Comparison of ENCODE assay signal across 15 cellular contexts in the genomic region with DNA sequence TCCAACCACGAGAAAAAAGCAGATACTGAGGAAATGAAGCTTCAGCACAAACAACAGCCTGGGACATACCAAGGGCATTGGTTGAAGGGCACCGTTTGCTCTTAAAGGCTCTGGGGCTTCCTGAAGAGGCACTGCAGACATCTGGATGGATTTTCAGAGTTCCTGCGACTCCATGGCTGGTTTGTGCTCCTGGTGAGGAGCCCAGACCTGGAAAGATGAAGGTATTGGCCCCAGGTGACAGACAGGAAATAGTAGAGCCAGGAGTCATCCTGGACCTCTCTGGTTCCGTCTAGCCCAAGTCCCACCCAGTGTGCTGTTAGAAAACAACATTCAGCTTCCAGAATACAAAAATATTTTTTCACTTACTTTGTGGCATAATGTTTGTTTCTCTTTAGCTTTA.
"Had no signal": no experiment of that assay in that cellular context is flagged by ENCODE, and none has a peak within 500 bp of the region (broad histone marks: within the 10 kb centered on the region; RNA-seq: fewer than 3 reads in every experiment).

No MANE protein-coding gene starts in this region.

- H3K9me3 ChIP-seq: left lung had no signal

- H3K27me3 ChIP-seq: left lung had no signal

- H2AFZ ChIP-seq: neural progenitor cell, parathyroid adenoma had no signal

- H3K4me2 ChIP-seq: neural progenitor cell, smooth muscle cell had no signal

- H3K36me3 ChIP-seq: left lung, neural progenitor cell had no signal

- H3K9me3 Mint-ChIP-seq: activated T-helper 1 cell treated with anti-CD3 and anti-CD28 coated beads, Interleukin-12 subunit alpha, Interleukin-12 subunit beta, Interleukin-2, Interleukin-4 antibody, amounts not matched to agents 30 ng/mL and 10 ng/mL and 1 ng/mL, durations not matched to agents 14 hours and 24 hours and 36 hours; endodermal cell; neural progenitor cell; T-helper 1 cell treated with Interleukin-12 subunit alpha and Interleukin-12 subunit beta and Interleukin-4 antibody, amounts not matched to agents 30 μg/mL and 1 μg/mL, for 36 hours; WTC11 had no signal

- H3K27ac ChIP-seq: left lung, neural progenitor cell, parathyroid adenoma had no signal

- H3K4me3 ChIP-seq: left lung, neural progenitor cell, smooth muscle cell had no signal

- H3K79me2 ChIP-seq: parathyroid adenoma had no signal

- DNase-seq: activated CD4-positive, alpha-beta T cell treated with anti-CD3 and anti-CD28 coated beads for 48 hours; activated CD8-positive, alpha-beta memory T cell treated with anti-CD3 and anti-CD28 coated beads, Interleukin-2, amount 50 U/mL, for 48 hours; activated CD8-positive, alpha-beta T cell treated with anti-CD3 and anti-CD28 coated beads, Interleukin-2, amount 10 ng/mL, durations not matched to agents 7 days and 5 days; activated naive CD4-positive, alpha-beta T cell; endodermal cell; head of caudate nucleus; left lung; stimulated activated naive CD4-positive, alpha-beta T cell had no signal

- H3K4me3 Mint-ChIP-seq: activated CD8-positive, alpha-beta T cell treated with anti-CD3 and anti-CD28 coated beads, Interleukin-2, amount 10 ng/mL, durations not matched to agents 7 days and 5 days; activated T-helper 1 cell treated with anti-CD3 and anti-CD28 coated beads, Interleukin-12 subunit alpha, Interleukin-12 subunit beta, Interleukin-2, Interleukin-4 antibody, amounts not matched to agents 30 ng/mL and 10 ng/mL and 1 ng/mL, durations not matched to agents 14 hours and 24 hours and 36 hours; endodermal cell; memory B cell; neural progenitor cell; T-helper 1 cell treated with Interleukin-12 subunit alpha and Interleukin-12 subunit beta and Interleukin-4 antibody, amounts not matched to agents 30 μg/mL and 1 μg/mL, for 36 hours; WTC11 had no signal

- ATAC-seq: activated CD8-positive, alpha-beta T cell treated with anti-CD3 and anti-CD28 coated beads, Interleukin-2, amount 10 ng/mL, durations not matched to agents 7 days and 5 days; left lung; WTC11 had no signal

- H3K27ac Mint-ChIP-seq: activated CD8-positive, alpha-beta T cell treated with anti-CD3 and anti-CD28 coated beads, Interleukin-2, amount 10 ng/mL, durations not matched to agents 7 days and 5 days; activated T-helper 1 cell treated with anti-CD3 and anti-CD28 coated beads, Interleukin-12 subunit alpha, Interleukin-12 subunit beta, Interleukin-2, Interleukin-4 antibody, amounts not matched to agents 30 ng/mL and 10 ng/mL and 1 ng/mL, durations not matched to agents 14 hours and 24 hours and 36 hours; endodermal cell; memory B cell; neural progenitor cell; T-helper 1 cell treated with Interleukin-12 subunit alpha and Interleukin-12 subunit beta and Interleukin-4 antibody, amounts not matched to agents 30 μg/mL and 1 μg/mL, for 36 hours; WTC11 had no signal

- H3K36me3 Mint-ChIP-seq: memory B cell, neural progenitor cell, WTC11 had no signal

- H3K4me1 ChIP-seq: parathyroid adenoma had no signal
